Comparison of ENCODE assay signal across 11 cellular contexts in genomic region chr1:190665045-190665444, GRCh38.
"Had no signal": no experiment of that assay in that cellular context is flagged by ENCODE, and none has a peak within 500 bp of the region (broad histone marks: within the 10 kb centered on the region; RNA-seq: fewer than 3 reads in every experiment).

No MANE protein-coding gene starts in this region.

- H3K9me3 ChIP-seq: HAP-1 had no signal

- H3K9me3 Mint-ChIP-seq: GM23338 had no signal

- FAIRE-seq: H1, H54 had no signal

- ATAC-seq: GM23338, HCT116 had no signal

- H3K4me3 ChIP-seq: GM23248, GM23338, HAP-1 had no signal

- H3K27ac ChIP-seq: GM23248 had no signal

- DNase-seq: GM23248, GOT3, H7, H9, HCEC 1CT, HFFc6 had no signal

- H3K36me3 ChIP-seq: HAP-1 had no signal

- H3K4me3 Mint-ChIP-seq: GM23338, H9, HFFc6 had no signal

- H3K4me2 ChIP-seq: GM23338 had no signal

- H3K4me1 ChIP-seq: HAP-1 had no signal

- H3K9ac ChIP-seq: GM23248 had no signal

- H2AFZ ChIP-seq: GM23248, GM23338 had no signal

- H3K4me1 Mint-ChIP-seq: GM23338, H9 had no signal

- H3K27ac Mint-ChIP-seq: GM23338, H9, HFFc6 had no signal
